Comparison of ENCODE assay signal across 11 cellular contexts in genomic region chr9:111961575-111961974, GRCh38.
DNase-seq lines count a peak whose midpoint lies in the region; ATAC-seq and TF ChIP-seq lines count a peak whose summit lies in the region.
"Had no signal": no experiment of that assay in that cellular context is flagged by ENCODE, and none has a peak within 500 bp of the region (broad histone marks: within the 10 kb centered on the region; RNA-seq: fewer than 3 reads in every experiment).

No MANE protein-coding gene starts in this region.

- peaks cover 23% of the 10 kb centered on the region for H3K36me3 Mint-ChIP-seq in Calu3 (ENCODE audit: insufficient read depth, unreplicated experiment)

- no peaks in the 10 kb centered on the region for H3K27me3 ChIP-seq in SJCRH30
- H3K27me3 ChIP-seq in left lung, result no peaks in the 10 kb centered on the region
- H3K27me3 ChIP-seq: BLaER1 had no signal

- H3K27me3 Mint-ChIP-seq in Calu3 (ENCODE audit: unreplicated experiment), result no peaks in the 10 kb centered on the region

- H3K36me3 ChIP-seq in SJCRH30, result no peaks in the 10 kb centered on the region
- H3K36me3 ChIP-seq in left lung, result no peaks in the 10 kb centered on the region
- H3K36me3 ChIP-seq: BLaER1 had no signal

- peak overlapping the region; percentile 67 for H3K27ac ChIP-seq in SJCRH30
- peak overlapping the region in 1 of 2 donors; percentile 1 for H3K27ac ChIP-seq in left lung
- H3K27ac ChIP-seq: BLaER1 had no signal

- H3K4me3 ChIP-seq in SJCRH30 (no peak overlapping the region), left lung (no peak overlapping the region)
- H3K4me3 ChIP-seq: BLaER1 had no signal

- DNase-seq in Calu3 (peak; percentile 58), NCI-H187 (lab: John Stamatoyannopoulos, UW) (peak; percentile 5 to 6), SJCRH30 (peak; percentile 88 to 95), left lung (no peak), mesenteric fat pad (ENCODE audit: low spot score) (no peak), foreskin melanocyte (no peak), COLO829 (ENCODE audit: low spot score) (no peak)
- DNase-seq: Karpas-422, midbrain had no signal

- peak; percentile 24 for ATAC-seq in left lung
- no peak for ATAC-seq in GM19023 (IDR thresholded peaks at IDR 0.05; ENCODE audit: unreplicated experiment)

- TF ChIP-seq CTCF in Calu3 (IDR thresholded peaks at IDR 0.05; ENCODE audit: unreplicated experiment) (no peak), left lung (IDR thresholded peaks at IDR 0.05) (no peak)

- H3K9me3 ChIP-seq in SJCRH30 (replicated peaks) (no peaks in the 10 kb centered on the region), left lung (no peaks in the 10 kb centered on the region)
- H3K9me3 ChIP-seq: BLaER1 had no signal

- H3K4me1 Mint-ChIP-seq in Calu3 (ENCODE audit: low read depth, unreplicated experiment), result peaks cover 75% of the 10 kb centered on the region

- H3K9me3 Mint-ChIP-seq in Calu3 (ENCODE audit: low read depth, unreplicated experiment), result no peaks in the 10 kb centered on the region

- intact Hi-C loops in Calu3 (cut with micrococcal nuclease; ENCODE audit: unreplicated experiment) (no loop called here), left lung (cut with DNase I) (no loop called here)

- H3K27ac Mint-ChIP-seq in Calu3 (ENCODE audit: unreplicated experiment), result peak overlapping the region; percentile 83

- no peak overlapping the region for H3K4me3 Mint-ChIP-seq in Calu3 (ENCODE audit: low read depth, unreplicated experiment)

- H3K4me1 ChIP-seq in SJCRH30 (peaks cover 57% of the 10 kb centered on the region), left lung (peaks cover 0 to 36% of the 10 kb centered on the region in 2 donors)

- CTCF ChIA-PET in Calu3 (lab: Charles Lee), result interaction anchor here (0.7 kb wide), 1 partner anchor 65 kb away, joined by 3 read pairs; the partner anchor contains the start of gene UGCG

- BruUV-seq in Calu3 (replicated peaks; lab: Mats Ljungman, UMichigan), result no TSS peak

Comparison
In these comparisons a context has a peak if more than half of its experiments do, and no peak if none do; other contexts are left out.
1. DNase-seq: peak in Calu3 (single experiment), NCI-H187 (2 of 2) and SJCRH30 (2 of 2); none in left lung (0 of 2), mesenteric fat pad (single experiment), foreskin melanocyte (single experiment) and COLO829 (single experiment).